ENCODE assay signal across 1 cellular context in the genomic region with DNA sequence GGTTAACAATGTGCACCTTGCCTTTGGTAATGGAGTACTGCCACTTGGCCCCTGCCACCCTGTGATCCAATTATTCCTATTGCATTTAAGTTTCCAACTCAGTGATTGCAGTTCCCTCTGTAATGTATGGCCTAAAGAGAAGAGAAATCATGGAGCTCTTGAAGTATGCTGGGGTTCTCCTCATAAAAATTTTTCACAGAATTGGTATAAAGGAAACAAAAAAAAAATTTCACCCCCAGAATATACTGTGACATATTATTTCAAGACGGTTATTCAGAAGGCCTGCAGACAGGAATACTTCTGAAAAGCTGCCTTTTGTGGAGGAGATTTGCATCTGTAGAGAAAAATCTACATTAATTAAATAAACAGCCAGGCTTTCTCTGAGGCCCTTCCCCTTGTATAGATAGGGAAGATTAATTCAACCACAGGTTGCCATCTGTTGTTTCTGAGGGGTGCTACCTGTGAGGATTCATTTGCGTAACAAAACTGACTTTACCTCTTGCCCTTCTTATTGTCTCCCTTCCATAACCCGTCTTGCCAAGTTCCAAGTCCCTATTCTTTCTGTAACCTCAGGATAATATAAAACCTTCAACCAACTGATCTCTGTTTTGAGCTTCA.
A peak's percentile ranks its signal among the peaks of the same experiment; 100 is the strongest.
TF ChIP-seq lines count a peak whose summit lies in the region.

No MANE protein-coding gene starts in this region.

TF ChIP-seq in GM23338, 12 proteins besides CTCF, POLR2A, EP300 and RAD21 (continued from another document):
- TF ChIP-seq, protein P1, sequence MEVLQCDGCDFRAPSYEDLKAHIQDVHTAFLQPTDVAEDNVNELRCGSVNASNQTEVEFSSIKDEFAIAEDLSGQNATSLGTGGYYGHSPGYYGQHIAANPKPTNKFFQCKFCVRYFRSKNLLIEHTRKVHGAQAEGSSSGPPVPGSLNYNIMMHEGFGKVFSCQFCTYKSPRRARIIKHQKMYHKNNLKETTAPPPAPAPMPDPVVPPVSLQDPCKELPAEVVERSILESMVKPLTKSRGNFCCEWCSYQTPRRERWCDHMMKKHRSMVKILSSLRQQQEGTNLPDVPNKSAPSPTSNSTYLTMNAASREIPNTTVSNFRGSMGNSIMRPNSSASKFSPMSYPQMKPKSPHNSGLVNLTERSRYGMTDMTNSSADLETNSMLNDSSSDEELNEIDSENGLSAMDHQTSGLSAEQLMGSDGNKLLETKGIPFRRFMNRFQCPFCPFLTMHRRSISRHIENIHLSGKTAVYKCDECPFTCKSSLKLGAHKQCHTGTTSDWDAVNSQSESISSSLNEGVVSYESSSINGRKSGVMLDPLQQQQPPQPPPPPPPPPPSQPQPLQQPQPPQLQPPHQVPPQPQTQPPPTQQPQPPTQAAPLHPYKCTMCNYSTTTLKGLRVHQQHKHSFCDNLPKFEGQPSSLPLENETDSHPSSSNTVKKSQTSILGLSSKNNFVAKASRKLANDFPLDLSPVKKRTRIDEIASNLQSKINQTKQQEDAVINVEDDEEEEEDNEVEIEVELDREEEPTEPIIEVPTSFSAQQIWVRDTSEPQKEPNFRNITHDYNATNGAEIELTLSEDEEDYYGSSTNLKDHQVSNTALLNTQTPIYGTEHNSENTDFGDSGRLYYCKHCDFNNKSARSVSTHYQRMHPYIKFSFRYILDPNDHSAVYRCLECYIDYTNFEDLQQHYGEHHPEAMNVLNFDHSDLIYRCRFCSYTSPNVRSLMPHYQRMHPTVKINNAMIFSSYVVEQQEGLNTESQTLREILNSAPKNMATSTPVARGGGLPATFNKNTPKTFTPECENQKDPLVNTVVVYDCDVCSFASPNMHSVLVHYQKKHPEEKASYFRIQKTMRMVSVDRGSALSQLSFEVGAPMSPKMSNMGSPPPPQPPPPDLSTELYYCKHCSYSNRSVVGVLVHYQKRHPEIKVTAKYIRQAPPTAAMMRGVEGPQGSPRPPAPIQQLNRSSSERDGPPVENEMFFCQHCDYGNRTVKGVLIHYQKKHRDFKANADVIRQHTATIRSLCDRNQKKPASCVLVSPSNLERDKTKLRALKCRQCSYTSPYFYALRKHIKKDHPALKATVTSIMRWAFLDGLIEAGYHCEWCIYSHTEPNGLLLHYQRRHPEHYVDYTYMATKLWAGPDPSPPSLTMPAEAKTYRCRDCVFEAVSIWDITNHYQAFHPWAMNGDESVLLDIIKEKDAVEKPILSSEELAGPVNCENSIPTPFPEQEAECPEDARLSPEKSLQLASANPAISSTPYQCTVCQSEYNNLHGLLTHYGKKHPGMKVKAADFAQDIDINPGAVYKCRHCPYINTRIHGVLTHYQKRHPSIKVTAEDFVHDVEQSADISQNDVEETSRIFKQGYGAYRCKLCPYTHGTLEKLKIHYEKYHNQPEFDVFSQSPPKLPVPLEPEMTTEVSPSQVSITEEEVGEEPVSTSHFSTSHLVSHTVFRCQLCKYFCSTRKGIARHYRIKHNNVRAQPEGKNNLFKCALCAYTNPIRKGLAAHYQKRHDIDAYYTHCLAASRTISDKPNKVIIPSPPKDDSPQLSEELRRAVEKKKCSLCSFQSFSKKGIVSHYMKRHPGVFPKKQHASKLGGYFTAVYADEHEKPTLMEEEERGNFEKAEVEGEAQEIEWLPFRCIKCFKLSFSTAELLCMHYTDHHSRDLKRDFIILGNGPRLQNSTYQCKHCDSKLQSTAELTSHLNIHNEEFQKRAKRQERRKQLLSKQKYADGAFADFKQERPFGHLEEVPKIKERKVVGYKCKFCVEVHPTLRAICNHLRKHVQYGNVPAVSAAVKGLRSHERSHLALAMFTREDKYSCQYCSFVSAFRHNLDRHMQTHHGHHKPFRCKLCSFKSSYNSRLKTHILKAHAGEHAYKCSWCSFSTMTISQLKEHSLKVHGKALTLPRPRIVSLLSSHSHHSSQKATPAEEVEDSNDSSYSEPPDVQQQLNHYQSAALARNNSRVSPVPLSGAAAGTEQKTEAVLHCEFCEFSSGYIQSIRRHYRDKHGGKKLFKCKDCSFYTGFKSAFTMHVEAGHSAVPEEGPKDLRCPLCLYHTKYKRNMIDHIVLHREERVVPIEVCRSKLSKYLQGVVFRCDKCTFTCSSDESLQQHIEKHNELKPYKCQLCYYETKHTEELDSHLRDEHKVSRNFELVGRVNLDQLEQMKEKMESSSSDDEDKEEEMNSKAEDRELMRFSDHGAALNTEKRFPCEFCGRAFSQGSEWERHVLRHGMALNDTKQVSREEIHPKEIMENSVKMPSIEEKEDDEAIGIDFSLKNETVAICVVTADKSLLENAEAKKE (CRISPR knock-in tag; IDR thresholded peaks at IDR 0.05), result no peak
- TF ChIP-seq EZH2phosphoT487 (IDR thresholded peaks at IDR 0.05; ENCODE audit: unreplicated experiment), result no peak
- no peak for TF ChIP-seq STAT1 (IDR thresholded peaks at IDR 0.05; ENCODE audit: unreplicated experiment)
- no peak for TF ChIP-seq ZNF331 (CRISPR knock-in tag; IDR thresholded peaks at IDR 0.05; ENCODE audit: low read depth)
- peak; percentile 48; the same call in 1 of the 2 replicates for TF ChIP-seq NANOG (IDR thresholded peaks at IDR 0.05; ENCODE audit: borderline replicate concordance)
